In the genomic region with DNA sequence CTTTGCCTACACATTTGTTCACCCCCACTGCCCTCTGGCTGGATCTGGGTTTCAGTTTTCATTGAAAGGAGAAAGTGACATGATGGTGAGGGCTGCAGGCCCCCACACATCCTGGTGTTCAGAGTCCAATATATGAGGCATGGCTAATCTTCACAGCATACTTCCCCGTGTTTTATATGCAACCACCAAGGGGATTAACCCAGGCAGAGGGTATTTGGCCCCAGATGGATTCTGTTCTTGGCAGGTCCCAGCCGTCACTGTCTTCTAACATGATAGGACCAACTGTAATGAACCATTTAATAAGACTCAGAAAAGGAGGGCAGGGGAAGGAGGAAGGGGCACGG, we compare ENCODE assay signal across 19 cellular contexts. TPM values are rescaled to one million over a fixed set of nuclear protein-coding genes. Genes with fewer than 3 reads are reported as not detected.
DNase-seq lines count a peak whose midpoint lies in the region; ATAC-seq and TF ChIP-seq lines count a peak whose summit lies in the region.
"Had no signal": no experiment of that assay in that cellular context is flagged by ENCODE, and none has a peak within 500 bp of the region (broad histone marks: within the 10 kb centered on the region; RNA-seq: fewer than 3 reads in every experiment).

No MANE protein-coding gene starts in this region.

- H3K9me3 ChIP-seq in neural progenitor cell (ENCODE audit: low read depth) (no peaks in the 10 kb centered on the region), thyroid gland (no peaks in the 10 kb centered on the region)
- H3K9me3 ChIP-seq: left lung, Peyer's patch had no signal

- H3K79me2 ChIP-seq in ACC112 (ENCODE audit: control insufficient read depth, insufficient read depth, low read length, unreplicated experiment), result no peaks in the 10 kb centered on the region
- H3K79me2 ChIP-seq in neural progenitor cell (ENCODE audit: low read depth), result no peaks in the 10 kb centered on the region

- H3K4me1 ChIP-seq in ACC112 (ENCODE audit: control insufficient read depth, insufficient read depth, low read length, unreplicated experiment), result peaks cover 18% of the 10 kb centered on the region
- peaks cover 23% of the 10 kb centered on the region for H3K4me1 ChIP-seq in neural progenitor cell
- peaks cover 10 to 20% of the 10 kb centered on the region in 2 donors for H3K4me1 ChIP-seq in thyroid gland
- H3K4me1 ChIP-seq: Peyer's patch had no signal

- H3K36me3 Mint-ChIP-seq in brain (no peaks in the 10 kb centered on the region), neural progenitor cell (no peaks in the 10 kb centered on the region)
- H3K36me3 Mint-ChIP-seq: activated naive CD8-positive, alpha-beta T cell; T-cell had no signal

- WGBS in thyroid gland, 2 donors, result 75 to 76% methylated on average over 3 of the region's 3 CpGs

- peaks cover 7% of the 10 kb centered on the region for H3K27me3 Mint-ChIP-seq in brain
- H3K27me3 Mint-ChIP-seq in neural progenitor cell (ENCODE audit: insufficient read depth, low read depth), result peaks cover 5% of the 10 kb centered on the region

- intact Hi-C loops in thyroid gland (cut with DNase I), result no loop called here

- H3K36me3 ChIP-seq in ACC112 (ENCODE audit: insufficient read depth, low read length), result no peaks in the 10 kb centered on the region
- H3K36me3 ChIP-seq in neural progenitor cell, result no peaks in the 10 kb centered on the region
- H3K36me3 ChIP-seq in thyroid gland, result no peaks in the 10 kb centered on the region
- H3K36me3 ChIP-seq: left lung, Peyer's patch had no signal

- H3K4me2 ChIP-seq in neural progenitor cell, result peak overlapping the region; percentile 28

- peak; percentile 84 for DNase-seq in NCI-H1694 treated with DMSO at 0.1 percent for 48 hours (lab: John Stamatoyannopoulos, UW)
- DNase-seq in neural progenitor cell (ENCODE audit: low spot score), result no peak
- DNase-seq in A172 (ENCODE audit: low spot score), result no peak
- no peak for DNase-seq in T1000 (lab: John Stamatoyannopoulos, UW)
- no peak for DNase-seq in thyroid gland
- DNase-seq: activated CD8-positive, alpha-beta T cell treated with anti-CD3 and anti-CD28 coated beads for 36 hours; activated T-cell treated with anti-CD3 and anti-CD28 coated beads, Interleukin-2, amount 50 U/mL, for 48 hours; effector memory CD8-positive, alpha-beta T cell; NCI-H1436 treated with DMSO at 0.1 percent for 48 hours; NCI-H526; Peyer's patch had no signal

- H3K4me1 Mint-ChIP-seq in brain (peaks cover 61% of the 10 kb centered on the region), neural progenitor cell (peaks cover 16% of the 10 kb centered on the region)

- no peak overlapping the region for H3K27ac ChIP-seq in ACC112 (ENCODE audit: low read depth, low read length)
- no peak overlapping the region for H3K27ac ChIP-seq in neural progenitor cell
- H3K27ac ChIP-seq in thyroid gland, result no peak overlapping the region
- H3K27ac ChIP-seq: left lung, Peyer's patch had no signal

- peak overlapping the region; percentile 20 to 62 (median 34) for H3K4me3 Mint-ChIP-seq in brain
- H3K4me3 Mint-ChIP-seq in neural progenitor cell, result peak overlapping the region; percentile 69
- H3K4me3 Mint-ChIP-seq: activated CD8-positive, alpha-beta T cell treated with anti-CD3 and anti-CD28 coated beads for 36 hours; activated naive CD8-positive, alpha-beta T cell; effector memory CD8-positive, alpha-beta T cell; T-cell had no signal

- H2AFZ ChIP-seq in ACC112 (ENCODE audit: low read length, unreplicated experiment), result no peak overlapping the region
- peak overlapping the region; percentile 64 for H2AFZ ChIP-seq in neural progenitor cell (replicated peaks)

- H3K27ac Mint-ChIP-seq in brain (peak overlapping the region; percentile 63 to 91 (median 83)), neural progenitor cell (peak overlapping the region; percentile 43)
- H3K27ac Mint-ChIP-seq: activated CD8-positive, alpha-beta T cell treated with anti-CD3 and anti-CD28 coated beads for 36 hours; activated naive CD8-positive, alpha-beta T cell; effector memory CD8-positive, alpha-beta T cell; T-cell had no signal

- H3K9me3 Mint-ChIP-seq in brain, result no peaks in the 10 kb centered on the region
- no peaks in the 10 kb centered on the region for H3K9me3 Mint-ChIP-seq in neural progenitor cell
- H3K9me3 Mint-ChIP-seq: activated CD8-positive, alpha-beta T cell treated with anti-CD3 and anti-CD28 coated beads for 36 hours; effector memory CD8-positive, alpha-beta T cell; T-cell had no signal

- no peak for ATAC-seq in GM18511 (IDR thresholded peaks at IDR 0.05; ENCODE audit: unreplicated experiment)
- ATAC-seq: activated CD8-positive, alpha-beta T cell treated with anti-CD3 and anti-CD28 coated beads for 36 hours; effector memory CD8-positive, alpha-beta T cell; left lung; T-cell had no signal

- H3K4me3 ChIP-seq in ACC112 (ENCODE audit: low read depth, low read length) (peak overlapping the region; percentile 47; the same call in 1 of the 2 replicates), neural progenitor cell (no peak overlapping the region), thyroid gland (replicated peaks in 1 of 3) (no peak overlapping the region)
- H3K4me3 ChIP-seq: left lung, Peyer's patch had no signal

- no peak for TF ChIP-seq POLR2A in thyroid gland (IDR thresholded peaks at IDR 0.05)

- TF ChIP-seq CTCF in brain (conservative IDR thresholded peaks at IDR 0.05), result no peak
- TF ChIP-seq CTCF in neural progenitor cell (IDR thresholded peaks at IDR 0.05), result no peak
- TF ChIP-seq CTCF in thyroid gland (IDR thresholded peaks at IDR 0.05), result no peak

- H4K20me1 ChIP-seq in neural progenitor cell (ENCODE audit: low read depth), result no peaks in the 10 kb centered on the region

- no peak overlapping the region for H3K9ac ChIP-seq in neural progenitor cell

- H3F3A ChIP-seq in neural progenitor cell (ENCODE audit: low read depth), result no peaks in the 10 kb centered on the region

- H3K27me3 ChIP-seq in ACC112 (ENCODE audit: insufficient read depth, low read length) (peaks cover 28% of the 10 kb centered on the region), neural progenitor cell (peaks cover 22% of the 10 kb centered on the region), thyroid gland (peaks cover 3% of the 10 kb centered on the region)

RNA-seq across cellular contexts. Expression of a gene that starts 4.4 kb away (rescaled TPM):
- 1.2 TPM for polyA plus RNA-seq in brain (ENCODE audit: insufficient read depth, low read depth, low replicate concordance)
- 3.8 and 3.9 TPM in 2 replicates for total RNA-seq in neural progenitor cell (ENCODE audit: low replicate concordance)
- 0.03 and 0.29 TPM in 2 replicates for total RNA-seq in A172 (2014; rRNA removed; shearing (Covaris generic))
- 1 to 10 TPM in 3 of 4 donors, under 1 TPM in 1; 0.11 to 1.2 (median 1.1) TPM for total RNA-seq in thyroid gland
- total RNA-seq: activated CD8-positive, alpha-beta T cell treated with anti-CD3 and anti-CD28 coated beads for 36 hours; Calu3; Peyer's patch; T-cell had no signal

RNA-seq across cellular contexts. Expression of a gene that starts 45.0 kb away (rescaled TPM):
- polyA plus RNA-seq in brain (ENCODE audit: insufficient read depth, low read depth, low replicate concordance), result 0.20 TPM
- total RNA-seq in neural progenitor cell (ENCODE audit: low replicate concordance) (not detected in 2 replicates), thyroid gland (not detected)
- total RNA-seq in A172 (2014; rRNA removed; shearing (Covaris generic)), result not detected in 2 replicates
- total RNA-seq: activated CD8-positive, alpha-beta T cell treated with anti-CD3 and anti-CD28 coated beads for 36 hours; Calu3; left lung; myocyte; Peyer's patch; T-cell had no signal
